Comparison of ENCODE assay signal across 15 cellular contexts in the genomic region with DNA sequence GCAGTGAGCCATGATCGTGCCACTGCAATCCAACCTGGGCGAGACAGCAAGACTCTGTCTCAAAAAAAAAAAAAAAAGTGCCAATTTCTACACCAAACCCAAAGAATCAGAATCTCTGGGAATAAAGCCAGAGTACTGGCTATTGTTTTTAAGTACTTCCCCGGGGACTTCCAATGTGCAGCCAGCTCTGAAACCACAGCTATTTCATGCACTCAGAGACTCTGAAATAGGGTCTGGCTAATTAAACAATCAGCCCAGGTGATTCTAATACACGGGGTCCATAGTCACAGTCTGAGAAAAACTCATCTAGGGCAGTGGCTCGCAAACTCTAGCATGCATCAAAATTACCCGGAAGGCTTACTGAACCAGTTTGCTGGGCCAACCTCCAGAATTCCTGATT. TPM values are rescaled to one million over a fixed set of nuclear protein-coding genes. Genes with fewer than 3 reads are reported as not detected.
DNase-seq lines count a peak whose midpoint lies in the region; ATAC-seq, FAIRE-seq and TF ChIP-seq lines count a peak whose summit lies in the region.
"Had no signal": no experiment of that assay in that cellular context is flagged by ENCODE, and none has a peak within 500 bp of the region (broad histone marks: within the 10 kb centered on the region; RNA-seq: fewer than 3 reads in every experiment).

No MANE protein-coding gene starts in this region.

- no peak overlapping the region for H3K9ac ChIP-seq in astrocyte (ENCODE audit: low read length)

- H3K27ac ChIP-seq in astrocyte (ENCODE audit: low read depth, low read length), result no peak overlapping the region
- H3K27ac ChIP-seq: colonic mucosa had no signal

- H3K27me3 ChIP-seq in astrocyte (ENCODE audit: insufficient read depth, low read length), result no peaks in the 10 kb centered on the region
- H3K27me3 ChIP-seq: colonic mucosa had no signal

- H3K27ac Mint-ChIP-seq in astrocyte (ENCODE audit: unreplicated experiment), result no peak overlapping the region
- no peak overlapping the region for H3K27ac Mint-ChIP-seq in activated naive CD8-positive, alpha-beta T cell treated with anti-CD3 and anti-CD28 coated beads, Interleukin-2, amount 50 U/mL, for 24 hours
- H3K27ac Mint-ChIP-seq: activated CD4-positive, alpha-beta T cell treated with anti-CD3 and anti-CD28 coated beads, Interleukin-2, amount 10 ng/mL, durations not matched to agents 7 days and 5 days; progenitor cell of endocrine pancreas had no signal

- H3K36me3 Mint-ChIP-seq in astrocyte (ENCODE audit: low read depth, unreplicated experiment), result no peaks in the 10 kb centered on the region
- no peaks in the 10 kb centered on the region for H3K36me3 Mint-ChIP-seq in activated naive CD8-positive, alpha-beta T cell treated with anti-CD3 and anti-CD28 coated beads, Interleukin-2, amount 50 U/mL, for 24 hours (ENCODE audit: low read depth)

- no peaks in the 10 kb centered on the region for H3K27me3 Mint-ChIP-seq in astrocyte (ENCODE audit: low read depth, unreplicated experiment)
- peaks cover 10% of the 10 kb centered on the region for H3K27me3 Mint-ChIP-seq in activated naive CD8-positive, alpha-beta T cell treated with anti-CD3 and anti-CD28 coated beads, Interleukin-2, amount 50 U/mL, for 24 hours
- H3K27me3 Mint-ChIP-seq: progenitor cell of endocrine pancreas had no signal

- no peak overlapping the region for H3K4me2 ChIP-seq in astrocyte (ENCODE audit: low read length)

- no peaks in the 10 kb centered on the region for H3K36me3 ChIP-seq in astrocyte (ENCODE audit: insufficient read depth, low read length)
- H3K36me3 ChIP-seq: colonic mucosa had no signal

- no peaks in the 10 kb centered on the region for H3K4me1 Mint-ChIP-seq in astrocyte (ENCODE audit: low read depth, unreplicated experiment)
- H3K4me1 Mint-ChIP-seq in activated naive CD8-positive, alpha-beta T cell treated with anti-CD3 and anti-CD28 coated beads, Interleukin-2, amount 50 U/mL, for 24 hours, result no peaks in the 10 kb centered on the region
- H3K4me1 Mint-ChIP-seq: activated CD4-positive, alpha-beta T cell treated with anti-CD3 and anti-CD28 coated beads, Interleukin-2, amount 10 ng/mL, durations not matched to agents 7 days and 5 days had no signal

- ATAC-seq in HG03432 (IDR thresholded peaks at IDR 0.05; ENCODE audit: unreplicated experiment), result no peak
- no peak for ATAC-seq in activated naive CD8-positive, alpha-beta T cell treated with anti-CD3 and anti-CD28 coated beads, Interleukin-2, amount 50 U/mL, for 24 hours

- no peak overlapping the region for H3K4me3 ChIP-seq in AG09309 (ENCODE audit: control insufficient read depth, low read depth, low read length)
- H3K4me3 ChIP-seq in astrocyte (ENCODE audit: insufficient read depth, low read depth, low read length), result no peak overlapping the region
- H3K4me3 ChIP-seq: colonic mucosa had no signal

- TF ChIP-seq CTCF in AG09309 (IDR thresholded peaks at IDR 0.05; ENCODE audit: control insufficient read depth, insufficient read depth, low read depth, low read length, missing control alignments) (no peak), astrocyte (IDR thresholded peaks at IDR 0.05; ENCODE audit: insufficient read depth, low read depth, low read length) (no peak)

- H2AFZ ChIP-seq in astrocyte (ENCODE audit: low read depth, low read length), result no peak overlapping the region

- no peaks in the 10 kb centered on the region for H4K20me1 ChIP-seq in astrocyte (ENCODE audit: insufficient read depth, low read length)

- peak; percentile 76 for DNase-seq in AG09309 (ENCODE audit: low read depth)
- DNase-seq in HTR-8/SVneo (ENCODE audit: insufficient read length, low spot score), result no peak
- DNase-seq in astrocyte (ENCODE audit: low read depth), result peak; percentile 85
- peak; percentile 88 for DNase-seq in kidney tubule cell (ENCODE audit: low spot score)
- no peak for DNase-seq in DMS53 (lab: John Stamatoyannopoulos, UW)
- DNase-seq in activated naive CD8-positive, alpha-beta T cell treated with anti-CD3 and anti-CD28 coated beads, Interleukin-2, amount 50 U/mL, for 24 hours, result no peak
- DNase-seq in GM19238 (ENCODE audit: insufficient read length, low spot score), result no peak
- DNase-seq: activated CD4-positive, alpha-beta T cell treated with anti-CD3 and anti-CD28 coated beads, Interleukin-2, amount 10 ng/mL, durations not matched to agents 7 days and 5 days; activated gamma-delta T cell; colonic mucosa; MV-4-11 had no signal

- no peaks in the 10 kb centered on the region for H3K9me3 ChIP-seq in astrocyte (ENCODE audit: insufficient read depth, low read depth, low read length)
- H3K9me3 ChIP-seq: colonic mucosa had no signal

- FAIRE-seq in HTR-8/SVneo (lab: Jason Lieb, UNC) (peak; percentile 66), astrocyte (lab: Jason Lieb, UNC) (no peak)

- no peaks in the 10 kb centered on the region for H3K4me1 ChIP-seq in astrocyte (ENCODE audit: insufficient read depth, low read length)
- H3K4me1 ChIP-seq: colonic mucosa had no signal

- no peaks in the 10 kb centered on the region for H3K9me3 Mint-ChIP-seq in astrocyte (ENCODE audit: unreplicated experiment)
- H3K9me3 Mint-ChIP-seq in activated naive CD8-positive, alpha-beta T cell treated with anti-CD3 and anti-CD28 coated beads, Interleukin-2, amount 50 U/mL, for 24 hours, result no peaks in the 10 kb centered on the region
- H3K9me3 Mint-ChIP-seq: activated CD4-positive, alpha-beta T cell treated with anti-CD3 and anti-CD28 coated beads, Interleukin-2, amount 10 ng/mL, durations not matched to agents 7 days and 5 days had no signal

- no peak overlapping the region for H3K4me3 Mint-ChIP-seq in astrocyte (ENCODE audit: unreplicated experiment)
- no peak overlapping the region for H3K4me3 Mint-ChIP-seq in activated naive CD8-positive, alpha-beta T cell treated with anti-CD3 and anti-CD28 coated beads, Interleukin-2, amount 50 U/mL, for 24 hours
- H3K4me3 Mint-ChIP-seq: activated CD4-positive, alpha-beta T cell treated with anti-CD3 and anti-CD28 coated beads, Interleukin-2, amount 10 ng/mL, durations not matched to agents 7 days and 5 days had no signal

- no peaks in the 10 kb centered on the region for H3K79me2 ChIP-seq in astrocyte (ENCODE audit: insufficient read depth, low read length)

RNA-seq across cellular contexts. Expression of gene SIX6, which starts 56.3 kb away (rescaled TPM):
- not detected in 2 replicates for total RNA-seq in astrocyte
- total RNA-seq: activated CD4-positive, alpha-beta T cell treated with anti-CD3 and anti-CD28 coated beads, Interleukin-2, amount 10 ng/mL, durations not matched to agents 7 days and 5 days; colonic mucosa; mesenteric fat pad; progenitor cell of endocrine pancreas; temporal lobe had no signal

Comparison
In these comparisons a context has a peak if more than half of its experiments do, and no peak if none do; other contexts are left out.
1. DNase-seq: peak in AG09309 (single experiment), astrocyte (single experiment) and kidney tubule cell (single experiment); none in HTR-8/SVneo (single experiment), DMS53 (single experiment), activated naive CD8-positive, alpha-beta T cell treated with anti-CD3 and anti-CD28 coated beads, Interleukin-2, amount 50 U/mL, for 24 hours (single experiment) and GM19238 (single experiment).